Comparison of ENCODE assay signal across 18 cellular contexts in the genomic region with DNA sequence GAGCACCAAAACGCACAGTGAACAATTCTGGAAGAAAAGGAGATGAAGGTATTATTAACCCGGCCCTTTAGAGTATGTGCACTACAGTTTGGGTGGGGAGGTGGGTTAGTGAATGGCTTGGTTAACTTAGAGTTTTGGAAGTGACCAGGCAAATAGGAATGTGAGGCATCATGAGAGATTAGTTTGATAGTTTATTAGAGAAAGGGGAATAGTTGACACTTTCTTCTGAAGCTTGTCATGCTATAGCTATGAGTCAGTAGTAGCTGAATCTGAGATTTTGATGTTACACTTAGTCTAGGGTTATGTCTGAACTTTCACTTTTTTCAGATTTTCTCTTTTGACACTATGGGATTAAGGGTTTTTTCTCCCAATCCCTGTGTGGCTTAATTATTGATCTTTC.
"Had no signal": no experiment of that assay in that cellular context is flagged by ENCODE, and none has a peak within 500 bp of the region (broad histone marks: within the 10 kb centered on the region; RNA-seq: fewer than 3 reads in every experiment).

No MANE protein-coding gene starts in this region.

- H3K27ac Mint-ChIP-seq: activated naive CD8-positive, alpha-beta T cell; immature natural killer cell; naive thymus-derived CD4-positive, alpha-beta T cell; stimulated activated naive B cell treated with anti-CD40 and anti-IgM and Interleukin-4, amounts not matched to agents 10 μg/mL and 1 μg/mL and 100 μg/mL, for 72 hours; T-helper 2 cell treated with Interferon-gamma antibody and Interleukin-4, amounts not matched to agents 5 μg/mL and 100 μg/mL, for 36 hours had no signal

- DNase-seq: activated CD4-positive, alpha-beta T cell treated with anti-CD3 and anti-CD28 coated beads, Interleukin-2, amount 50 U/mL, for 4 hours; activated CD4-positive, CD25-positive, alpha-beta regulatory T cell treated with anti-CD3 and anti-CD28 coated beads, Interleukin-2, amount 50 U/mL, for 72 hours; activated effector memory CD4-positive, alpha-beta T cell treated with anti-CD3 and anti-CD28 coated beads, Interleukin-2, amount 50 U/mL, for 16 hours; activated T-cell treated with anti-CD3 and anti-CD28 coated beads, Interleukin-2, amount 50 U/mL, for 1 hour; caudate nucleus; cortex of kidney; immature natural killer cell; left cardiac atrium; naive thymus-derived CD4-positive, alpha-beta T cell; posterior cingulate gyrus; right cardiac atrium; stimulated activated CD4-positive, alpha-beta T cell treated with anti-CD3 and anti-CD28 coated beads, Interleukin-1b, Interleukin-23, amount 100 ng/mL, for 48 hours; stimulated activated naive B cell treated with anti-CD40 and anti-IgM and Interleukin-4, amounts not matched to agents 10 μg/mL and 1 μg/mL and 100 μg/mL, for 72 hours had no signal

- H3K9me3 ChIP-seq: ascending aorta had no signal

- H3K27me3 Mint-ChIP-seq: stimulated activated naive B cell treated with anti-CD40 and anti-IgM and Interleukin-4, amounts not matched to agents 10 μg/mL and 1 μg/mL and 100 μg/mL, for 72 hours had no signal

- H3K36me3 Mint-ChIP-seq: activated naive CD8-positive, alpha-beta T cell; naive thymus-derived CD4-positive, alpha-beta T cell; stimulated activated naive B cell treated with anti-CD40 and anti-IgM and Interleukin-4, amounts not matched to agents 10 μg/mL and 1 μg/mL and 100 μg/mL, for 72 hours had no signal

- H3K27me3 ChIP-seq: ascending aorta, tibial nerve had no signal

- H3K27ac ChIP-seq: ascending aorta, tibial nerve had no signal

- H3K4me3 ChIP-seq: ascending aorta, lung, tibial nerve had no signal

- H3K36me3 ChIP-seq: ascending aorta, tibial nerve had no signal

- H3K4me3 Mint-ChIP-seq: activated naive CD8-positive, alpha-beta T cell; immature natural killer cell; naive thymus-derived CD4-positive, alpha-beta T cell; stimulated activated naive B cell treated with anti-CD40 and anti-IgM and Interleukin-4, amounts not matched to agents 10 μg/mL and 1 μg/mL and 100 μg/mL, for 72 hours; T-helper 2 cell treated with Interferon-gamma antibody and Interleukin-4, amounts not matched to agents 5 μg/mL and 100 μg/mL, for 36 hours had no signal

- H3K4me1 ChIP-seq: ascending aorta, tibial nerve had no signal

- H3K4me1 Mint-ChIP-seq: immature natural killer cell; naive thymus-derived CD4-positive, alpha-beta T cell; stimulated activated naive B cell treated with anti-CD40 and anti-IgM and Interleukin-4, amounts not matched to agents 10 μg/mL and 1 μg/mL and 100 μg/mL, for 72 hours had no signal
